In the genomic region with DNA sequence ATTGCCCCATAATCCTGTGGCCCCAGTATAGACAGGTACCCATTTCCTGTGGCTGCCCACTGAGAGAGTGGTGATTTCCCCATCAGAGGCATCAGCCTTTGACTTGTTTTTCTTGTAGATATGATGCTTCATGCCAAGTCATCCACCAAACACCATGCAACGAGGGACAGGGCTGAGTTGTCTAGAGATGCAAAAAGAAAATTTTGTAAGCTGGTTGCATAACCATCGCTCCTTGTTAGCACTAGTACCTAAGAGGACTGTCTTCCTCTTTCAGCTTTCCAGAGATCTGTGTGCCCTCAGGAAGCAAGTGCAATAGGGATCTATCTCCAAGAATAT, we compare ENCODE assay signal across 15 cellular contexts.
A peak's percentile ranks its signal among the peaks of the same experiment; 100 is the strongest.
DNase-seq lines count a peak whose midpoint lies in the region; ATAC-seq and TF ChIP-seq lines count a peak whose summit lies in the region.
"Had no signal": no experiment of that assay in that cellular context is flagged by ENCODE, and none has a peak within 500 bp of the region (broad histone marks: within the 10 kb centered on the region; RNA-seq: fewer than 3 reads in every experiment).

No MANE protein-coding gene starts in this region.

- H3K9me3 ChIP-seq in neutrophil = no peaks in the 10 kb centered on the region
- H3K9me3 ChIP-seq: HAP-1, MG63, tibial artery had no signal

- H3K36me3 Mint-ChIP-seq in activated CD4-positive, alpha-beta T cell treated with anti-CD3 and anti-CD28 coated beads, Interleukin-2, amount 10 ng/mL, durations not matched to agents 24 days and 14 days (ENCODE audit: low read depth) = no peaks in the 10 kb centered on the region
- no peaks in the 10 kb centered on the region for H3K36me3 Mint-ChIP-seq in activated naive CD8-positive, alpha-beta T cell

- H3K4me3 Mint-ChIP-seq in activated CD4-positive, alpha-beta T cell treated with anti-CD3 and anti-CD28 coated beads, Interleukin-2, amount 10 ng/mL, durations not matched to agents 24 days and 14 days = no peak overlapping the region
- no peak overlapping the region for H3K4me3 Mint-ChIP-seq in activated naive CD8-positive, alpha-beta T cell

- no peaks in the 10 kb centered on the region for H3K36me3 ChIP-seq in neutrophil
- H3K36me3 ChIP-seq: HAP-1, MG63, tibial artery had no signal

- intact Hi-C loops in activated CD4-positive, alpha-beta T cell treated with anti-CD3 and anti-CD28 coated beads, Interleukin-2, amount 10 ng/mL, durations not matched to agents 24 days and 14 days (cut with micrococcal nuclease) = no loop called here

- peaks cover 45% of the 10 kb centered on the region for H3K4me1 Mint-ChIP-seq in activated CD4-positive, alpha-beta T cell treated with anti-CD3 and anti-CD28 coated beads, Interleukin-2, amount 10 ng/mL, durations not matched to agents 24 days and 14 days
- H3K4me1 Mint-ChIP-seq in activated naive CD8-positive, alpha-beta T cell (ENCODE audit: low read depth) = peaks cover 57% of the 10 kb centered on the region

- ATAC-seq in HG02610 (IDR thresholded peaks at IDR 0.05; ENCODE audit: unreplicated experiment) = no peak

- no peaks in the 10 kb centered on the region for H3K27me3 Mint-ChIP-seq in activated CD4-positive, alpha-beta T cell treated with anti-CD3 and anti-CD28 coated beads, Interleukin-2, amount 10 ng/mL, durations not matched to agents 24 days and 14 days
- no peaks in the 10 kb centered on the region for H3K27me3 Mint-ChIP-seq in activated naive CD8-positive, alpha-beta T cell

- no peaks in the 10 kb centered on the region for H3K9me3 Mint-ChIP-seq in activated CD4-positive, alpha-beta T cell treated with anti-CD3 and anti-CD28 coated beads, Interleukin-2, amount 10 ng/mL, durations not matched to agents 24 days and 14 days
- no peaks in the 10 kb centered on the region for H3K9me3 Mint-ChIP-seq in activated naive CD8-positive, alpha-beta T cell (ENCODE audit: low read depth)

- H3K27ac Mint-ChIP-seq in activated CD4-positive, alpha-beta T cell treated with anti-CD3 and anti-CD28 coated beads, Interleukin-2, amount 10 ng/mL, durations not matched to agents 24 days and 14 days = peak overlapping the region; percentile 77
- peak overlapping the region; percentile 70 for H3K27ac Mint-ChIP-seq in activated naive CD8-positive, alpha-beta T cell

- no peak for DNase-seq in activated CD4-positive, alpha-beta T cell treated with anti-CD3 and anti-CD28 coated beads, Interleukin-2, amount 10 ng/mL, durations not matched to agents 24 days and 14 days
- no peak for DNase-seq in activated CD4-positive, alpha-beta T cell treated with anti-CD3 and anti-CD28 coated beads for 48 hours
- peak; percentile 90 for DNase-seq in NOMO-1 treated with dmso at 0.1 percent for 144 hours (lab: John Stamatoyannopoulos, UW; ENCODE audit: unreplicated experiment)
- no peak for DNase-seq in foreskin melanocyte
- DNase-seq in NCI-H2029 treated with DMSO at 0.1 percent for 48 hours (lab: John Stamatoyannopoulos, UW) = no peak
- DNase-seq: activated naive CD4-positive, alpha-beta T cell; cerebellar nuclear complex; stimulated activated CD4-positive, alpha-beta T cell treated with anti-CD3 and anti-CD28 coated beads, Interleukin-12 subunit alpha, Interleukin-12 subunit beta, amount 100 ng/mL, for 4 hours had no signal

- TF ChIP-seq CTCF in neutrophil (IDR thresholded peaks at IDR 0.05) = peak; percentile 8

- peak overlapping the region; percentile 8 to 42 for H3K4me3 ChIP-seq in neutrophil (ENCODE audit: low read depth in 1 of 2, low read length in 1 of 2)
- H3K4me3 ChIP-seq: HAP-1, lung, MG63, tibial artery had no signal

- no peaks in the 10 kb centered on the region for H3K27me3 ChIP-seq in neutrophil
- H3K27me3 ChIP-seq: MG63, tibial artery had no signal

- H3K27ac ChIP-seq in neutrophil = peak overlapping the region; percentile 92
- H3K27ac ChIP-seq: tibial artery had no signal

- peaks cover 99 to 100% of the 10 kb centered on the region in 2 experiments for H3K4me1 ChIP-seq in neutrophil (ENCODE audit: control insufficient read depth in 1 of 2, insufficient read depth in 1 of 2, low read depth in 1 of 2, low read length in 1 of 2)
